9 cellular contexts compared by ENCODE assay signal in the genomic region with DNA sequence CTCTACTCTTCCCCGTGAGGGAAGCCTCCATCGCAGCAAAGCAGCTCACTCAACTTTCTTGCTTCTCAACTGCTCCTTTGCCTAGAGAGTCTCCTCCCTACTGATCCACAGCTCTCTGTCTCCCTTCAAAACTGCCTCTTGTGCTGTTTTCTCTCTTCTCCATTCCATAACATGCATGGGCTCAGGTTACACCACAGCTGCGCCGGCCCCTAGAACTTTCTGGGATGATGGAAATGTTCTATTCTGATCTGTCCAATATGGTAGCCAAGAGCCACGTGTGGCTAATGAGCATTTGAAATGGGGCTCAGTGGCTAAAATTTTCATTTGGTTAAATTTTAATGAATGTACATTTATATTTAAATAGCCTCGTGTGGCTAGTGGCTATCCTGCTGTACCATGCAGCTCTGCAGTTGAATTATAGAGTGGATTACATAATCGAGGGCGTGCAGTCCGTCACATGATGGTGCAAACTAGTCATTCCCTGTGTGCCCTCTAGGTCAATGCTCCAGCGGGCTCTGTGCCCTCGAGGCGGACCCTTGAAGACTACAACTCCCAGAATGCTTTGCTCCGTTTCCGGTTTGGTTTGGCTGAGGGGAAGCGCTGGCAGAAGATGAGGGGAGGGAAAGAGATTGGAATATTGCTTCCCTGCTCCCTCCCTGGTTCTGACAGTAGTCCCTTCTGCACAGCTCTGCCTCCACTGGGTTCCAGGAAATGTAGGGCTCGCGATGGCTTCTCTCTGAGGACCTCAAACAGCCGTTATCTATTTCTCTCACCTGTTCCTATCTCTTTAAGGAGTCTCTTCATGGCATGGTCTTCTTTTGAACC.
A peak's percentile ranks its signal among the peaks of the same experiment; 100 is the strongest.
DNase-seq lines count a peak whose midpoint lies in the region; ATAC-seq, FAIRE-seq and TF ChIP-seq lines count a peak whose summit lies in the region.
"Had no signal": no experiment of that assay in that cellular context is flagged by ENCODE, and none has a peak within 500 bp of the region (broad histone marks: within the 10 kb centered on the region; RNA-seq: fewer than 3 reads in every experiment).

No MANE protein-coding gene starts in this region.

- H3K4me2 ChIP-seq in astrocyte (ENCODE audit: low read length) (peak overlapping the region; percentile 71), keratinocyte (ENCODE audit: control insufficient read depth, extremely low read depth, insufficient read depth, low read depth, low read length) (peak overlapping the region; percentile 29)

- H3K4me3 ChIP-seq in AG10803 (ENCODE audit: low read length): no peak overlapping the region
- 0 out of 2 replicates have a peak overlapping the region, but pooled peaks have one; percentile 25 for H3K4me3 ChIP-seq in HUES6 (ENCODE audit: low read depth, low read length)
- no peak overlapping the region for H3K4me3 ChIP-seq in astrocyte (ENCODE audit: insufficient read depth, low read depth, low read length)
- no peak overlapping the region for H3K4me3 ChIP-seq in keratinocyte (ENCODE audit: control insufficient read depth in 2 of 3, extremely low read depth in 1 of 3, insufficient read depth in 2 of 3, low read depth in 1 of 3, low read length in 3 of 3)
- no peak overlapping the region for H3K4me3 ChIP-seq in prostate gland

- H3K9ac ChIP-seq in HUES6 (ENCODE audit: low read length) (no peak overlapping the region), astrocyte (ENCODE audit: low read length) (no peak overlapping the region), keratinocyte (ENCODE audit: control insufficient read depth, extremely low read depth, insufficient read depth, low read length) (no peak overlapping the region)

- no peak for FAIRE-seq in astrocyte (lab: Jason Lieb, UNC)
- FAIRE-seq in keratinocyte (lab: Jason Lieb, UNC): peak; percentile 32

- no peak overlapping the region for H3K27ac Mint-ChIP-seq in astrocyte (ENCODE audit: unreplicated experiment)
- H3K27ac Mint-ChIP-seq: activated naive CD4-positive, alpha-beta T cell treated with anti-CD3 and anti-CD28 coated beads, Interleukin-2, amount 50 U/mL, for 24 hours had no signal

- DNase-seq in AG10803 (ENCODE audit: low read depth) (peak; percentile 71), astrocyte (ENCODE audit: low read depth) (peak; percentile 56), keratinocyte (ENCODE audit: low read depth, low spot score) (peak; percentile 4), GM13976 (ENCODE audit: low spot score) (no peak), NCI-H128 (lab: John Stamatoyannopoulos, UW; ENCODE audit: unreplicated experiment) (no peak), prostate gland (ENCODE audit: low spot score) (no peak)

- peaks cover 5% of the 10 kb centered on the region for H3K27me3 Mint-ChIP-seq in astrocyte (ENCODE audit: low read depth, unreplicated experiment)

- H3K4me1 ChIP-seq in HUES6 (ENCODE audit: control insufficient read depth, insufficient read depth, low read length) (peaks cover 5% of the 10 kb centered on the region; the same call in 1 of the 2 replicates), astrocyte (ENCODE audit: insufficient read depth, low read length) (peaks cover 25% of the 10 kb centered on the region), keratinocyte (ENCODE audit: control insufficient read depth, extremely low read depth, insufficient read depth, low read length) (peaks cover 34% of the 10 kb centered on the region), prostate gland (replicated peaks) (no peaks in the 10 kb centered on the region)

- H3K9me3 ChIP-seq in HUES6 (ENCODE audit: control insufficient read depth, insufficient read depth, low read depth, low read length) (no peaks in the 10 kb centered on the region), astrocyte (ENCODE audit: insufficient read depth, low read depth, low read length) (no peaks in the 10 kb centered on the region), keratinocyte (ENCODE audit: control insufficient read depth, low read depth, low read length) (no peaks in the 10 kb centered on the region), prostate gland (no peaks in the 10 kb centered on the region)

- H3K36me3 ChIP-seq in HUES6 (ENCODE audit: control insufficient read depth, insufficient read depth, low read length): no peaks in the 10 kb centered on the region
- no peaks in the 10 kb centered on the region for H3K36me3 ChIP-seq in astrocyte (ENCODE audit: insufficient read depth, low read length)
- no peaks in the 10 kb centered on the region for H3K36me3 ChIP-seq in keratinocyte (ENCODE audit: control insufficient read depth in 2 of 2, extremely low read depth in 1 of 2, insufficient read depth in 2 of 2, low read length in 2 of 2)
- H3K36me3 ChIP-seq in prostate gland: no peaks in the 10 kb centered on the region

- no peaks in the 10 kb centered on the region for H3K36me3 Mint-ChIP-seq in astrocyte (ENCODE audit: low read depth, unreplicated experiment)

- no peaks in the 10 kb centered on the region for H4K20me1 ChIP-seq in astrocyte (ENCODE audit: insufficient read depth, low read length)
- H4K20me1 ChIP-seq in keratinocyte (ENCODE audit: control insufficient read depth, extremely low read depth, insufficient read depth, low read length): no peaks in the 10 kb centered on the region

- H3K79me2 ChIP-seq in astrocyte (ENCODE audit: insufficient read depth, low read length): no peaks in the 10 kb centered on the region
- no peaks in the 10 kb centered on the region for H3K79me2 ChIP-seq in keratinocyte (ENCODE audit: control insufficient read depth, insufficient read depth, low read length)

- H3K4me3 Mint-ChIP-seq in astrocyte (ENCODE audit: unreplicated experiment): no peak overlapping the region
- H3K4me3 Mint-ChIP-seq: activated naive CD4-positive, alpha-beta T cell treated with anti-CD3 and anti-CD28 coated beads, Interleukin-2, amount 50 U/mL, for 24 hours had no signal

- H3K27ac ChIP-seq in HUES6 (ENCODE audit: low read depth, low read length) (no peak overlapping the region), astrocyte (ENCODE audit: low read depth, low read length) (no peak overlapping the region), keratinocyte (ENCODE audit: control insufficient read depth, insufficient read depth, low read length) (no peak overlapping the region), prostate gland (no peak overlapping the region)

- peaks cover 2% of the 10 kb centered on the region for H3K9me3 Mint-ChIP-seq in astrocyte (ENCODE audit: unreplicated experiment)
- H3K9me3 Mint-ChIP-seq: activated naive CD4-positive, alpha-beta T cell treated with anti-CD3 and anti-CD28 coated beads, Interleukin-2, amount 50 U/mL, for 24 hours had no signal

- no peaks in the 10 kb centered on the region for H3K9me1 ChIP-seq in keratinocyte (ENCODE audit: control insufficient read depth, extremely low read depth, insufficient read depth, low read length)

- H2AFZ ChIP-seq in astrocyte (ENCODE audit: low read depth, low read length) (peak overlapping the region; percentile 71), keratinocyte (ENCODE audit: control insufficient read depth, low read length) (no peak overlapping the region)

- TF ChIP-seq CTCF in AG10803 (conservative IDR thresholded peaks at IDR 0.05; ENCODE audit: low read length) (peak; percentile 15; the same call in 1 of the 2 replicates), astrocyte (IDR thresholded peaks at IDR 0.05; ENCODE audit: insufficient read depth, low read depth, low read length) (no peak), keratinocyte (optimal IDR thresholded peaks at IDR 0.05 in 1 of 3, IDR thresholded peaks at IDR 0.05 in 1 of 3, conservative IDR thresholded peaks at IDR 0.05 in 1 of 3; ENCODE audit: extremely low read depth in 1 of 3, insufficient read depth in 2 of 3, low read length in 3 of 3) (no peak), GM13976 (IDR thresholded peaks at IDR 0.05; ENCODE audit: borderline replicate concordance, control extremely low read depth, extremely low read depth, insufficient read depth, missing control alignments) (no peak), prostate gland (IDR thresholded peaks at IDR 0.05) (no peak)

- H3K4me1 Mint-ChIP-seq in astrocyte (ENCODE audit: low read depth, unreplicated experiment): peaks cover 19% of the 10 kb centered on the region
- H3K4me1 Mint-ChIP-seq: activated naive CD4-positive, alpha-beta T cell treated with anti-CD3 and anti-CD28 coated beads, Interleukin-2, amount 50 U/mL, for 24 hours had no signal

- in situ Hi-C loops in GM13976 (cut with MboI; ENCODE audit: low sequenced_read_pairs, unreplicated experiment): no loop called here

- intact Hi-C loops in prostate gland (cut with DNase I): no loop called here

- no peak for ATAC-seq in HG03175 (IDR thresholded peaks at IDR 0.05; ENCODE audit: unreplicated experiment)

- no peak for TF ChIP-seq POLR2A in prostate gland (IDR thresholded peaks at IDR 0.05)

- H3K27me3 ChIP-seq in HUES6 (ENCODE audit: control insufficient read depth, insufficient read depth, low read length) (peaks cover 11% of the 10 kb centered on the region), astrocyte (ENCODE audit: insufficient read depth, low read length) (no peaks in the 10 kb centered on the region), keratinocyte (ENCODE audit: control insufficient read depth, extremely low read depth, insufficient read depth, low read length) (no peaks in the 10 kb centered on the region), prostate gland (replicated peaks; ENCODE audit: insufficient read depth) (peaks cover 2% of the 10 kb centered on the region)

- 27% methylated on average over 18 of the region's 18 CpGs for WGBS in prostate gland

- dilution Hi-C loops in keratinocyte (cut with MboI; ENCODE audit: extremely low pct_ligation_motif_present, low sequenced_read_pairs): no loop called here

Comparison
In these comparisons a context has a peak if more than half of its experiments do, and no peak if none do; other contexts are left out.
1. DNase-seq: peak in AG10803 (single experiment), astrocyte (single experiment) and keratinocyte (single experiment); none in GM13976 (single experiment), NCI-H128 (single experiment) and prostate gland (single experiment).